In genomic region chr3:131381445-131382291, GRCh38 we compare ENCODE assay signal across 8 cellular contexts. TPM values are rescaled to one million over a fixed set of nuclear protein-coding genes. Genes with fewer than 3 reads are reported as not detected.
DNase-seq lines count a peak whose midpoint lies in the region; ATAC-seq and TF ChIP-seq lines count a peak whose summit lies in the region.

NUDT16 (plus strand) TSS chr3:131381774; CDS start chr3:131381805, 31 bp downstream.

- H3K27ac Mint-ChIP-seq in activated CD4-positive, alpha-beta T cell treated with anti-CD3 and anti-CD28 coated beads, Interleukin-2, amount 10 ng/mL, durations not matched to agents 24 days and 14 days, result peak within 1 kb of the TSS; percentile 95

- no peaks in the 10 kb centered on the region for H3K27me3 ChIP-seq in colonic mucosa

- peak; percentile 95 for ATAC-seq in HG03378 (IDR thresholded peaks at IDR 0.05; ENCODE audit: unreplicated experiment)

- no peaks in the 10 kb centered on the region for H3K36me3 ChIP-seq in colonic mucosa

- H3K27me3 Mint-ChIP-seq in activated CD4-positive, alpha-beta T cell treated with anti-CD3 and anti-CD28 coated beads, Interleukin-2, amount 10 ng/mL, durations not matched to agents 24 days and 14 days, result no peaks in the 10 kb centered on the region

- peak within 1 kb of the TSS; percentile 99 for H3K4me3 ChIP-seq in colonic mucosa

- peak within 1 kb of the TSS; percentile 95 for H3K4me3 Mint-ChIP-seq in activated CD4-positive, alpha-beta T cell treated with anti-CD3 and anti-CD28 coated beads, Interleukin-2, amount 10 ng/mL, durations not matched to agents 24 days and 14 days

- H3K27ac ChIP-seq in colonic mucosa, result peak within 1 kb of the TSS; percentile 84

- H3K9ac ChIP-seq in colonic mucosa (ENCODE audit: low read depth in 2 of 2, low read length in 2 of 2), result peak within 1 kb of the TSS; percentile 91 to 93

- peaks cover 15% of the 10 kb centered on the region for H3K4me1 ChIP-seq in colonic mucosa

- no peaks in the 10 kb centered on the region for H3K9me3 Mint-ChIP-seq in activated CD4-positive, alpha-beta T cell treated with anti-CD3 and anti-CD28 coated beads, Interleukin-2, amount 10 ng/mL, durations not matched to agents 24 days and 14 days

- TF ChIP-seq CTCF in colonic mucosa (IDR thresholded peaks at IDR 0.05), result no peak

- DNase-seq in AML-193 (lab: John Stamatoyannopoulos, UW), result peak; percentile 99
- peak; percentile 88 for DNase-seq in NCI-H524 treated with DMSO at 0.1 percent for 48 hours (lab: John Stamatoyannopoulos, UW)
- DNase-seq in activated CD4-positive, alpha-beta T cell treated with anti-CD3 and anti-CD28 coated beads, Interleukin-2, amount 10 ng/mL, durations not matched to agents 24 days and 14 days, result peak; percentile 100
- peak; percentile 100 for DNase-seq in colonic mucosa
- DNase-seq in kidney tubule cell (ENCODE audit: low spot score), result peak; percentile 99
- peak; percentile 88 to 90 for DNase-seq in stimulated activated CD4-positive, alpha-beta T cell treated with anti-CD3 and anti-CD28 coated beads, Interleukin-1b, Interleukin-23, amount 100 ng/mL, for 1 hour (ENCODE audit: low read depth in 2 of 2)

- no peaks in the 10 kb centered on the region for H3K9me3 ChIP-seq in colonic mucosa

- peak; percentile 90 for TF ChIP-seq POLR2A in GM19099 (IDR thresholded peaks at IDR 0.05; ENCODE audit: extremely low read depth, insufficient read length, low read depth)

- H3K36me3 Mint-ChIP-seq in activated CD4-positive, alpha-beta T cell treated with anti-CD3 and anti-CD28 coated beads, Interleukin-2, amount 10 ng/mL, durations not matched to agents 24 days and 14 days (ENCODE audit: low read depth), result peaks cover 23% of the 10 kb centered on the region

- H3K4me1 Mint-ChIP-seq in activated CD4-positive, alpha-beta T cell treated with anti-CD3 and anti-CD28 coated beads, Interleukin-2, amount 10 ng/mL, durations not matched to agents 24 days and 14 days, result peaks cover 38% of the 10 kb centered on the region

- intact Hi-C loops in activated CD4-positive, alpha-beta T cell treated with anti-CD3 and anti-CD28 coated beads, Interleukin-2, amount 10 ng/mL, durations not matched to agents 24 days and 14 days (cut with micrococcal nuclease), result loop anchor here (1.0 to 5.0 kb wide), 6 partner anchors 21 to 1269 kb away; partner anchors contain the start of genes ASTE1 and NEK11
- intact Hi-C loops in colonic mucosa (cut with DNase I), result no loop called here

RNA-seq across cellular contexts. Expression of gene NUDT16, which starts in this region (rescaled TPM):
- 8.4 TPM in 2 replicates for total RNA-seq in activated CD4-positive, alpha-beta T cell treated with anti-CD3 and anti-CD28 coated beads, Interleukin-2, amount 10 ng/mL, durations not matched to agents 24 days and 14 days
- 10 to 100 TPM; 37.7 to 39.4 TPM for total RNA-seq in colonic mucosa

Comparison
In these comparisons a context has a peak if more than half of its experiments do, and no peak if none do; other contexts are left out.
1. Peak in every context shown above with its lines: DNase-seq, ATAC-seq, H3K4me3 ChIP-seq and H3K27ac ChIP-seq.